8 cellular contexts compared by ENCODE assay signal in genomic region chr10:121598261-121599249, GRCh38. TPM values are rescaled to one million over a fixed set of nuclear protein-coding genes. Genes with fewer than 3 reads are reported as not detected.
DNase-seq lines count a peak whose midpoint lies in the region; ATAC-seq and TF ChIP-seq lines count a peak whose summit lies in the region.

Gene FGFR2 (minus strand): TSS chr10:121598444. CDS start chr10:121593817, 4,627 bp downstream.

- no peak for TF ChIP-seq CTCF in AG04449 (IDR thresholded peaks at IDR 0.05; ENCODE audit: insufficient read depth, low read length, missing control alignments)

- CTCF ChIA-PET in AG04449 (lab: Yijun Ruan, JAX) = interaction anchor here (0.7 to 1.8 kb wide), 4 partner anchors 9 to 650 kb away, joined by 3 to 6 read pairs (median 4); no protein-coding TSS in a partner anchor

- no peaks in the 10 kb centered on the region for H3K9me3 ChIP-seq in skeletal muscle satellite cell (replicated peaks; ENCODE audit: low read length)

- POLR2A ChIA-PET in AG04449 (lab: Yijun Ruan, JAX) = no interaction called here

- peaks cover 38% of the 10 kb centered on the region for H3K27me3 ChIP-seq in skeletal muscle satellite cell (ENCODE audit: control insufficient read depth, insufficient read depth, low read length)

- H3K4me2 ChIP-seq in skeletal muscle satellite cell (ENCODE audit: low read length) = peak within 1 kb of the TSS; percentile 52

- DNase-seq in AG04449 (ENCODE audit: low read depth, low spot score) = no peak
- DNase-seq in NCI-H82 treated with DMSO at 0.1 percent for 48 hours (lab: John Stamatoyannopoulos, UW; ENCODE audit: unreplicated experiment) = peak; percentile 11
- DNase-seq in cerebellum (ENCODE audit: low spot score) = peak; percentile 35
- DNase-seq in islet precursor cell = peak; percentile 93
- no peak for DNase-seq in activated CD4-positive, CD25-positive, alpha-beta regulatory T cell treated with anti-CD3 and anti-CD28 coated beads, Interleukin-2, amount 50 U/mL, for 72 hours

- H3K36me3 ChIP-seq in skeletal muscle satellite cell (ENCODE audit: insufficient read depth, low read length) = no peaks in the 10 kb centered on the region

- H3K4me1 ChIP-seq in skeletal muscle satellite cell (ENCODE audit: control insufficient read depth, insufficient read depth, low read length) = peaks cover 2% of the 10 kb centered on the region

- no peak within 1 kb of the TSS for H3K9ac ChIP-seq in skeletal muscle satellite cell (ENCODE audit: low read depth, low read length)

- H3K4me3 ChIP-seq in AG04449 (ENCODE audit: low read depth, low read length) = peak within 1 kb of the TSS; percentile 54
- peak within 1 kb of the TSS; percentile 55 for H3K4me3 ChIP-seq in skeletal muscle satellite cell (ENCODE audit: low read length)

- ATAC-seq in GM18502 (IDR thresholded peaks at IDR 0.05; ENCODE audit: poor library complexity, unreplicated experiment) = peak; percentile 93
- ATAC-seq in HG03103 (IDR thresholded peaks at IDR 0.05; ENCODE audit: low read depth, unreplicated experiment) = peak; percentile 82

RNA-seq across cellular contexts. Expression of gene FGFR2, which starts in this region (rescaled TPM):
- total RNA-seq in cerebellum = 28.7 TPM
- total RNA-seq in skeletal muscle satellite cell (2012; rRNA removed) = not detected in 2 replicates

Comparison
In these comparisons a context has a peak if more than half of its experiments do, and no peak if none do; other contexts are left out.
1. DNase-seq: peak in NCI-H82 treated with DMSO at 0.1 percent for 48 hours (single experiment), cerebellum (single experiment) and islet precursor cell (single experiment); none in AG04449 (single experiment) and activated CD4-positive, CD25-positive, alpha-beta regulatory T cell treated with anti-CD3 and anti-CD28 coated beads, Interleukin-2, amount 50 U/mL, for 72 hours (single experiment).